ENCODE assay signal across 14 cellular contexts in the genomic region with DNA sequence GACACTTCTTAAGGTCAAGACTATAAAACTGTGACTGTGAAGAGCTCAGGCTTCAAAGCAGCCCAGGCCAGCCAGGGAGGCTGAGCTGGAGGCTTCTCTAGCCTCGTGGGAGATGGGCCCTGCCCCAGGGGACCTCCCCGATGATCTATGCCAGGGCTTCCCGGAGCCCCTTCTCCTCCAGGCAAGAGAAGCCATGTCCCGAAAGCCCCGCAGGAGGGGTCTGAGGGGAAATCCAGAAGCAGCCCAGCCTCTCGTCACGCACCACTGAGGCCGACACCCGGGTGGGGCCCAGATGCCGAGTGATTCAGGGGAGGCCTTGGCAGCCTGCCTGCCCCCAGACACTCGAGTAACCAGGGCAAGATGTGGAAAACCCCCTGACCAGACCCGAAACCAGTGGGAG.
DNase-seq lines count a peak whose midpoint lies in the region; ATAC-seq, FAIRE-seq and TF ChIP-seq lines count a peak whose summit lies in the region.
"Had no signal": no experiment of that assay in that cellular context is flagged by ENCODE, and none has a peak within 500 bp of the region (broad histone marks: within the 10 kb centered on the region; RNA-seq: fewer than 3 reads in every experiment).

No MANE protein-coding gene starts in this region.

- DNase-seq in Daoy (ENCODE audit: low read depth) (peak; percentile 67), RCC 7860 (ENCODE audit: low spot score) (peak; percentile 90), kidney glomerular epithelial cell (lab: John Stamatoyannopoulos, UW) (peak; percentile 64), OCI-LY7 (ENCODE audit: low spot score) (no peak), SK-N-SH (no peak)
- no peak for DNase-seq in activated CD4-positive, alpha-beta T cell treated with anti-CD3 and anti-CD28 coated beads, Interleukin-2, amount 50 U/mL, for 4 hours
- DNase-seq: activated naive CD8-positive, alpha-beta T cell treated with anti-CD3 and anti-CD28 coated beads, Interleukin-2, amount 10 ng/mL, durations not matched to agents 7 days and 5 days; midbrain; RPMI8226; stimulated activated CD8-positive, alpha-beta memory T cell treated with anti-CD3 and anti-CD28 coated beads, Interleukin-4, amount 100 ng/mL, for 48 hours; uterus had no signal

- no peaks in the 10 kb centered on the region for H4K20me1 ChIP-seq in OCI-LY7 (ENCODE audit: insufficient read depth, low read length)
- H4K20me1 ChIP-seq in SK-N-SH (ENCODE audit: insufficient read depth), result no peaks in the 10 kb centered on the region

- CTCF ChIA-PET in OCI-LY7 (lab: Charles Lee; ENCODE audit: unreplicated experiment), result no interaction called here
- CTCF ChIA-PET in SK-N-SH (lab: Yijun Ruan, JAX), result interaction anchor here (0.6 to 0.9 kb wide), 2 partner anchors 12 to 49 kb away, joined by 3 read pairs; no protein-coding TSS in a partner anchor

- 71% methylated on average over 6 of the region's 12 CpGs for WGBS in SK-N-SH (ENCODE audit: low lambda C conversion rate)

- H3K9me2 ChIP-seq in OCI-LY7 (ENCODE audit: insufficient read depth, low read length), result no peaks in the 10 kb centered on the region
- H3K9me2 ChIP-seq in SK-N-SH, result no peaks in the 10 kb centered on the region

- H3K79me2 ChIP-seq in OCI-LY7 (ENCODE audit: insufficient read depth, low read depth, low read length), result no peaks in the 10 kb centered on the region
- no peaks in the 10 kb centered on the region for H3K79me2 ChIP-seq in SK-N-SH (ENCODE audit: insufficient read depth)
- H3K79me2 ChIP-seq: parathyroid adenoma had no signal

- no peak for TF ChIP-seq RAD21 in SK-N-SH (IDR thresholded peaks at IDR 0.05; ENCODE audit: low read length)

- FAIRE-seq in RCC 7860 (lab: Jason Lieb, UNC), result peak; percentile 88

- no peak for TF ChIP-seq CTCF in OCI-LY7 (conservative IDR thresholded peaks at IDR 0.05; ENCODE audit: low read length)
- TF ChIP-seq CTCF in SK-N-SH (IDR thresholded peaks at IDR 0.05), result no peak

- H3K36me3 ChIP-seq in OCI-LY7 (ENCODE audit: insufficient read depth, low read length) (no peaks in the 10 kb centered on the region), SK-N-SH (replicated peaks in 1 of 2; ENCODE audit: control insufficient read depth in 1 of 2, insufficient read depth in 2 of 2, low read length in 1 of 2) (no peaks in the 10 kb centered on the region)
- H3K36me3 ChIP-seq: uterus had no signal

- ATAC-seq in GM21447 (IDR thresholded peaks at IDR 0.05; ENCODE audit: unreplicated experiment) (peak; percentile 62), HG02798 (IDR thresholded peaks at IDR 0.05; ENCODE audit: poor library complexity, unreplicated experiment) (no peak)

- POLR2A ChIA-PET in OCI-LY7 (lab: Charles Lee), result interaction anchor here (0.6 to 1.2 kb wide), 5 partner anchors 10 to 534 kb away, joined by 3 to 4 read pairs (median 3); no protein-coding TSS in a partner anchor
- POLR2A ChIA-PET in SK-N-SH (lab: Yijun Ruan, JAX), result no interaction called here

- H2AFZ ChIP-seq in OCI-LY7 (ENCODE audit: low read length), result no peak overlapping the region
- H2AFZ ChIP-seq in SK-N-SH (ENCODE audit: low read depth), result no peak overlapping the region
- H2AFZ ChIP-seq: parathyroid adenoma had no signal

- no TSS peak for BruUV-seq in OCI-LY7 (replicated peaks; lab: Mats Ljungman, UMichigan)

- H3K9me3 ChIP-seq in OCI-LY7 (ENCODE audit: low read length), result no peaks in the 10 kb centered on the region
- H3K9me3 ChIP-seq in SK-N-SH, result no peaks in the 10 kb centered on the region
- H3K9me3 ChIP-seq: uterus had no signal

- no peaks in the 10 kb centered on the region for H3F3A ChIP-seq in SK-N-SH (replicated peaks; ENCODE audit: insufficient read depth)

- no peak overlapping the region for H3K9ac ChIP-seq in SK-N-SH
- H3K9ac ChIP-seq: parathyroid adenoma had no signal

- no peaks in the 10 kb centered on the region for H3K27me3 ChIP-seq in SK-N-SH (ENCODE audit: insufficient read depth)
- H3K27me3 ChIP-seq: uterus had no signal

- no peak for TF ChIP-seq EP300 in SK-N-SH (IDR thresholded peaks at IDR 0.05; ENCODE audit: borderline replicate concordance in 1 of 2, low read depth in 1 of 2, low read length in 1 of 2)

- H3K27ac ChIP-seq in OCI-LY7 (ENCODE audit: low read depth, low read length, poor library complexity, severe bottlenecking), result no peak overlapping the region
- H3K27ac ChIP-seq in SK-N-SH (ENCODE audit: low read depth in 2 of 2, low read length in 1 of 2), result no peak overlapping the region
- H3K27ac ChIP-seq: parathyroid adenoma, uterus had no signal

- H3K4me1 ChIP-seq in OCI-LY7 (ENCODE audit: insufficient read depth, low read length, poor library complexity, severe bottlenecking) (no peaks in the 10 kb centered on the region), SK-N-SH (ENCODE audit: control insufficient read depth in 1 of 2, insufficient read depth in 2 of 2, low read depth in 1 of 2, low read length in 1 of 2) (no peaks in the 10 kb centered on the region)
- H3K4me1 ChIP-seq: parathyroid adenoma, uterus had no signal

- H3K4me3 ChIP-seq in OCI-LY7 (ENCODE audit: low read depth, low read length, poor library complexity, severe bottlenecking) (no peak overlapping the region), SK-N-SH (ENCODE audit: low read depth in 2 of 2, low read length in 1 of 2) (no peak overlapping the region)
- H3K4me3 ChIP-seq: uterus had no signal

- no peak overlapping the region for H3K4me2 ChIP-seq in OCI-LY7 (ENCODE audit: low read length)
- no peak overlapping the region for H3K4me2 ChIP-seq in SK-N-SH

- intact Hi-C loops in OCI-LY7 (cut with micrococcal nuclease; ENCODE audit: unreplicated experiment), result no loop called here

TF ChIP-seq in SK-N-SH, 30 proteins besides CTCF, POLR2A, EP300 and RAD21:
- TF ChIP-seq NFIC (IDR thresholded peaks at IDR 0.05; ENCODE audit: borderline replicate concordance) (no peak), RCOR1 (IDR thresholded peaks at IDR 0.05; ENCODE audit: low read length) (no peak), GATA2 (CRISPR knock-in tag; IDR thresholded peaks at IDR 0.05) (no peak), SMC3 (IDR thresholded peaks at IDR 0.05; ENCODE audit: low read depth, low read length) (no peak), TEAD4 (IDR thresholded peaks at IDR 0.05; ENCODE audit: borderline replicate concordance, insufficient read depth) (no peak), MEF2A (IDR thresholded peaks at IDR 0.05; ENCODE audit: borderline replicate concordance, low read depth) (no peak), GABPA (IDR thresholded peaks at IDR 0.05; ENCODE audit: low read depth) (no peak), FOXM1 (IDR thresholded peaks at IDR 0.05; ENCODE audit: low read depth) (no peak), FOXJ3 (CRISPR knock-in tag; IDR thresholded peaks at IDR 0.05) (no peak), RXRA (IDR thresholded peaks at IDR 0.05; ENCODE audit: borderline replicate concordance, low read depth) (no peak)
TF ChIP-seq in SK-N-SH: peak in this region for 0.

Comparison
In these comparisons a context has a peak if more than half of its experiments do, and no peak if none do; other contexts are left out.
1. DNase-seq: peak in Daoy (single experiment), RCC 7860 (single experiment) and kidney glomerular epithelial cell (single experiment); none in OCI-LY7 (single experiment), SK-N-SH (single experiment) and activated CD4-positive, alpha-beta T cell treated with anti-CD3 and anti-CD28 coated beads, Interleukin-2, amount 50 U/mL, for 4 hours (0 of 2).